8 cellular contexts compared by ENCODE assay signal in genomic region chr14:70907996-70908917, GRCh38. TPM values are rescaled to one million over a fixed set of nuclear protein-coding genes. Genes with fewer than 3 reads are reported as not detected.
DNase-seq lines count a peak whose midpoint lies in the region; ATAC-seq and TF ChIP-seq lines count a peak whose summit lies in the region.

No MANE protein-coding gene starts in this region.

- H3K9me1 ChIP-seq in IMR-90 (ENCODE audit: insufficient read depth, low read length): peaks cover 17% of the 10 kb centered on the region

- H3K9me3 Mint-ChIP-seq in MCF 10A (ENCODE audit: unreplicated experiment): no peaks in the 10 kb centered on the region

- peak overlapping the region in 1 of 2 experiments; percentile 50; a peak in 1 of 4 replicates for H4K8ac ChIP-seq in IMR-90 (ENCODE audit: low read depth in 2 of 2, low read length in 2 of 2)

- peaks cover 42% of the 10 kb centered on the region for H3K4me1 Mint-ChIP-seq in MCF 10A (ENCODE audit: insufficient read depth, unreplicated experiment)

- H3K36me3 Mint-ChIP-seq in MCF 10A (ENCODE audit: insufficient read depth, unreplicated experiment): peaks cover 17% of the 10 kb centered on the region

- intact Hi-C loops in IMR-90 (cut with micrococcal nuclease) (loop anchor here (1.0 to 2.0 kb wide), 2 partner anchors 44 to 91 kb away; no protein-coding TSS in a partner anchor), MCF 10A (cut with micrococcal nuclease) (loop anchor here (1.0 to 2.0 kb wide), 3 partner anchors 48 to 91 kb away; no protein-coding TSS in a partner anchor), sigmoid colon (cut with DNase I) (loop anchor here (2.0 to 5.0 kb wide), 3 partner anchors 49 to 91 kb away; no protein-coding TSS in a partner anchor)

- H3K27me3 Mint-ChIP-seq in MCF 10A (ENCODE audit: insufficient read depth, unreplicated experiment): no peaks in the 10 kb centered on the region

- TF ChIP-seq RAD21 in IMR-90 (IDR thresholded peaks at IDR 0.05; ENCODE audit: low read length): no peak

- H2AFZ ChIP-seq in IMR-90 (replicated peaks; ENCODE audit: low read length, poor library complexity): peak overlapping the region; percentile 90

- peak overlapping the region; percentile 97 for H3K4me3 Mint-ChIP-seq in MCF 10A (ENCODE audit: unreplicated experiment)

- BruUV-seq in IMR-90 (replicated peaks; lab: Mats Ljungman, UMichigan) (no TSS peak), MCF 10A (replicated peaks; lab: Mats Ljungman, UMichigan) (no TSS peak)

- peak overlapping the region; percentile 28; the same call in 1 of the 2 replicates for H4K5ac ChIP-seq in IMR-90 (ENCODE audit: low read depth, low read length)

- peak overlapping the region; percentile 78 for H3K4ac ChIP-seq in IMR-90 (ENCODE audit: low read depth, low read length)

- H3K18ac ChIP-seq in IMR-90 (ENCODE audit: low read depth, low read length): peak overlapping the region; percentile 51

- ATAC-seq in GM21529 (IDR thresholded peaks at IDR 0.05; ENCODE audit: unreplicated experiment): peak; percentile 24
- ATAC-seq in IMR-90 (ENCODE audit: low read depth): peak; percentile 18

- POLR2A ChIA-PET in IMR-90 (lab: Charles Lee; ENCODE audit: unreplicated experiment) (interaction anchor here (0.6 kb wide), 1 partner anchor 8 kb away, joined by 10 read pairs; no protein-coding TSS in a partner anchor), MCF 10A (lab: Yijun Ruan, JAX) (interaction anchor here (0.6 to 5.3 kb wide), 34 partner anchors 9 to 308 kb away, joined by 3 to 53 read pairs (median 5); partner anchors contain the start of gene MAP3K9)

- no peak overlapping the region for H2BK20ac ChIP-seq in IMR-90 (ENCODE audit: low read depth, low read length)

- TF ChIP-seq CTCF in IMR-90 (conservative IDR thresholded peaks at IDR 0.05; ENCODE audit: low read depth, low read length): no peak
- TF ChIP-seq CTCF in MCF 10A (IDR thresholded peaks at IDR 0.05; ENCODE audit: unreplicated experiment): no peak
- no peak for TF ChIP-seq CTCF in sigmoid colon (IDR thresholded peaks at IDR 0.05)

- H3K27me3 ChIP-seq in IMR-90 (ENCODE audit: control insufficient read depth, insufficient read depth, low read length): no peaks in the 10 kb centered on the region
- peaks cover 3% of the 10 kb centered on the region for H3K27me3 ChIP-seq in iPS-15b (ENCODE audit: control insufficient read depth, insufficient read depth, low read length)
- no peaks in the 10 kb centered on the region for H3K27me3 ChIP-seq in sigmoid colon

- peak overlapping the region; percentile 91 for H3K23ac ChIP-seq in IMR-90 (ENCODE audit: low read depth, low read length)

- peak overlapping the region; percentile 25; the same call in 1 of the 2 replicates for H2AK5ac ChIP-seq in IMR-90 (ENCODE audit: low read depth, low read length)

- DNase-seq in Daoy (ENCODE audit: low read depth) (peak; percentile 66), IMR-90 (peak; percentile 69), UCSD-AML1 (lab: John Stamatoyannopoulos, UW; ENCODE audit: unreplicated experiment) (peak; percentile 67), MCF 10A (ENCODE audit: unreplicated experiment) (peak; percentile 55), sigmoid colon (peak; percentile 76), NCI-H1436 (lab: John Stamatoyannopoulos, UW) (no peak)

- H3K27ac Mint-ChIP-seq in MCF 10A (ENCODE audit: low read depth, unreplicated experiment): peak overlapping the region; percentile 96

- H3K9me3 ChIP-seq in IMR-90 (ENCODE audit: control insufficient read depth, insufficient read depth, low read length) (no peaks in the 10 kb centered on the region), iPS-15b (ENCODE audit: control insufficient read depth, insufficient read depth, low read length) (no peaks in the 10 kb centered on the region), sigmoid colon (no peaks in the 10 kb centered on the region)

- H2AK9ac ChIP-seq in IMR-90 (replicated peaks; ENCODE audit: low read depth, low read length, poor library complexity): peak overlapping the region; percentile 77

- peaks cover 10 to 44% of the 10 kb centered on the region in 2 experiments; a peak in 3 of 4 replicates for H3K79me1 ChIP-seq in IMR-90 (ENCODE audit: low read depth in 1 of 2, low read length in 2 of 2)

- in situ Hi-C loops in IMR-90 (cut with MboI; ENCODE audit: low sequenced_read_pairs): no loop called here

- no peaks in the 10 kb centered on the region for H3K36me3 ChIP-seq in IMR-90 (ENCODE audit: control insufficient read depth, insufficient read depth, low read length)
- H3K36me3 ChIP-seq in iPS-15b (ENCODE audit: control insufficient read depth, insufficient read depth, low read length): no peaks in the 10 kb centered on the region
- H3K36me3 ChIP-seq in sigmoid colon: no peaks in the 10 kb centered on the region

- CTCF ChIA-PET in IMR-90 (lab: Yijun Ruan, JAX): interaction anchor here (0.9 to 1.9 kb wide), 7 partner anchors 20 to 98 kb away, joined by 3 to 13 read pairs (median 4); partner anchors contain the start of gene MAP3K9
- CTCF ChIA-PET in MCF 10A (lab: Yijun Ruan, JAX): interaction anchor here (0.6 to 3.8 kb wide), 12 partner anchors 10 to 175 kb away, joined by 3 to 30 read pairs (median 4); no protein-coding TSS in a partner anchor

- TF ChIP-seq POLR2A in IMR-90 (IDR thresholded peaks at IDR 0.05; ENCODE audit: low read depth, low read length) (no peak), sigmoid colon (IDR thresholded peaks at IDR 0.05) (no peak)

- H2BK15ac ChIP-seq in IMR-90 (ENCODE audit: low read depth, low read length): 0 out of 3 replicates have a peak overlapping the region, but pooled peaks have one; percentile 1

- H3K4me1 ChIP-seq in IMR-90 (ENCODE audit: control insufficient read depth, insufficient read depth, low read length) (peaks cover 17% of the 10 kb centered on the region), iPS-15b (ENCODE audit: control insufficient read depth, insufficient read depth, low read length) (peaks cover 11% of the 10 kb centered on the region), sigmoid colon (peaks cover 0 to 70% (median 66%) of the 10 kb centered on the region in 4 donors)

- H4K20me1 ChIP-seq in IMR-90 (ENCODE audit: insufficient read depth, low read length): peaks cover 43% of the 10 kb centered on the region

- H4K91ac ChIP-seq in IMR-90 (ENCODE audit: insufficient read depth, low read depth, low read length): peak overlapping the region; percentile 38

- H3K4me2 ChIP-seq in IMR-90 (ENCODE audit: low read depth, low read length): peak overlapping the region; percentile 96

- TF ChIP-seq EP300 in sigmoid colon (IDR thresholded peaks at IDR 0.05): no peak

- peak overlapping the region; percentile 63 for H3K56ac ChIP-seq in IMR-90 (ENCODE audit: extremely low read depth, insufficient read depth, low read length)

- dilution Hi-C loops in IMR-90 (cut with HindIII; ENCODE audit: low sequenced_read_pairs, unreplicated experiment): no loop called here

- H2BK5ac ChIP-seq in IMR-90 (ENCODE audit: low read depth, low read length, poor library complexity, severe bottlenecking): peak overlapping the region; percentile 42

- peak overlapping the region; percentile 75 for H3K9ac ChIP-seq in IMR-90 (ENCODE audit: low read depth, low read length)
- H3K9ac ChIP-seq in iPS-15b (ENCODE audit: low read depth, low read length): peak overlapping the region; percentile 67

- peak overlapping the region; percentile 97 for H3K4me3 ChIP-seq in IMR-90 (ENCODE audit: insufficient read depth, low read depth, low read length)
- H3K4me3 ChIP-seq in iPS-15b (ENCODE audit: low read depth, low read length): peak overlapping the region; percentile 69
- peak overlapping the region; percentile 80 to 98 (median 88) for H3K4me3 ChIP-seq in sigmoid colon

- H2BK120ac ChIP-seq in IMR-90 (ENCODE audit: low read depth, low read length): no peak overlapping the region

- WGBS in IMR-90 (ENCODE audit: extremely low coverage in 2 of 2, insufficient read length in 1 of 2), 2 experiments: 0% methylated on average over 20 of the region's 85 CpGs; no CpG with 5 or more reads in 1 of the 2 experiments
- WGBS in sigmoid colon, 2 donors: 1% methylated on average over 85 of the region's 85 CpGs

- peak overlapping the region; percentile 74 for H3K14ac ChIP-seq in IMR-90 (replicated peaks; ENCODE audit: low read depth, low read length)

- peak overlapping the region; percentile 65 for H3K27ac ChIP-seq in IMR-90 (ENCODE audit: insufficient read depth, low read length)
- H3K27ac ChIP-seq in sigmoid colon: peak overlapping the region; percentile 87 to 98 (median 94)

TF ChIP-seq in IMR-90, 13 proteins besides CTCF, POLR2A, EP300 and RAD21:
- no peak for TF ChIP-seq RFX5 (IDR thresholded peaks at IDR 0.05; ENCODE audit: low read depth, low read length)
- TF ChIP-seq MAZ (IDR thresholded peaks at IDR 0.05; ENCODE audit: borderline replicate concordance, low read depth, low read length): peak; percentile 21; the same call in 1 of the 2 replicates
- TF ChIP-seq USF2 (IDR thresholded peaks at IDR 0.05; ENCODE audit: low read depth, low read length): no peak
- TF ChIP-seq CHD1 (IDR thresholded peaks at IDR 0.05; ENCODE audit: low read depth, low read length): no peak
- TF ChIP-seq MXI1 (IDR thresholded peaks at IDR 0.05; ENCODE audit: borderline replicate concordance, low read depth, low read length): no peak
- no peak for TF ChIP-seq MAFK (IDR thresholded peaks at IDR 0.05; ENCODE audit: low read depth, low read length)

RNA-seq across cellular contexts. Expression of gene PCNX1, which starts 1.0 kb away (rescaled TPM):
- 17.2 and 21.6 TPM in 2 replicates for total RNA-seq in Daoy (2014; rRNA removed; shearing (Covaris generic))
- total RNA-seq in IMR-90 (2012; rRNA removed) (43.7 and 45.3 TPM in 2 replicates), MCF 10A (2022) (48.7 and 55.6 TPM in 2 replicates), sigmoid colon (10 to 100 TPM; 62.8 to 73.9 (median 70.1) TPM)
- polyA plus RNA-seq in IMR-90 (2012; rRNA removed) (15.0 and 15.1 TPM in 2 replicates), sigmoid colon (10 to 100 TPM in 1 of 3 donors, 1 to 10 TPM in 2; 1.2 to 12.2 (median 1.8) TPM)
- 4.5 and 7.1 TPM in 2 replicates for polyA plus RNA-seq in IMR-90 (2012; cell fraction: cytosol; rRNA removed)
- polyA plus RNA-seq in IMR-90 (2012; cell fraction: nucleus; rRNA removed; ENCODE audit: low replicate concordance): 23.2 and 40.0 TPM in 2 replicates
